ENCODE assay signal across 6 cellular contexts in the genomic region with DNA sequence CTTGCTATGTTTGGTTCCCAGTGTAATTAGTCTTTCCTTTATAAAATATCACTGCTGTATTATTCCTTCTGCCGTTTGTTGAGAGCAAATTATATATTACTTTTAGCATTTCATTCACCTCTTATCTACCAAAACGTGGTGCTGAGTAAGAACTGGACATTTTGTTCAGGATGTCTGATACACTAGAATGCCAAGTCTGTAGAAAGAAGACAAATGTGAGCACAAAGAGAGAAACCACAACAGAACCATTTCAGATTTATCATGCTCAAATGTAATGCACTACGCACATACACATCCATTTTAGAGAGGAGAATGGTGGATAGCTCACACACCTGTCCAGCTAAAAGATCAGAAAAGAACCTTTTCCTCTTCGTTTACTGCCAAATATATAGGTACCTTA.
"Had no signal": no experiment of that assay in that cellular context is flagged by ENCODE, and none has a peak within 500 bp of the region (broad histone marks: within the 10 kb centered on the region; RNA-seq: fewer than 3 reads in every experiment).

No MANE protein-coding gene starts in this region.

- H2AFZ ChIP-seq: GM23248 had no signal

- H3K27ac Mint-ChIP-seq: H9 had no signal

- H3K9me3 Mint-ChIP-seq: H9 had no signal

- H3K4me3 Mint-ChIP-seq: H9 had no signal

- H3K4me3 ChIP-seq: GM23248 had no signal

- H3K27ac ChIP-seq: GM23248 had no signal

- H3K9ac ChIP-seq: GM23248 had no signal

- DNase-seq: GM23248, H9, HCEC 1CT, IMR-90 had no signal

- FAIRE-seq: H1, H54 had no signal
